16 cellular contexts compared by ENCODE assay signal in genomic region chr11:96424693-96425092, GRCh38. TPM values are rescaled to one million over a fixed set of nuclear protein-coding genes. Genes with fewer than 3 reads are reported as not detected.
DNase-seq lines count a peak whose midpoint lies in the region; ATAC-seq and TF ChIP-seq lines count a peak whose summit lies in the region.
"Had no signal": no experiment of that assay in that cellular context is flagged by ENCODE, and none has a peak within 500 bp of the region (broad histone marks: within the 10 kb centered on the region; RNA-seq: fewer than 3 reads in every experiment).

No MANE protein-coding gene starts in this region.

- no peaks in the 10 kb centered on the region for H3K27me3 ChIP-seq in AG04450 (ENCODE audit: control insufficient read depth, insufficient read depth, low read length)
- H3K27me3 ChIP-seq: BE2C had no signal

- H3K4me3 ChIP-seq in AG04450 (ENCODE audit: low read depth, low read length) = no peak overlapping the region
- no peak overlapping the region for H3K4me3 ChIP-seq in foreskin fibroblast (ENCODE audit: low read depth in 1 of 2, low read length in 2 of 2)
- H3K4me3 ChIP-seq: coronary artery, gastrocnemius medialis, GM12878 had no signal

- no peak overlapping the region for H3K27ac ChIP-seq in AG04450 (ENCODE audit: low read depth, low read length)
- H3K27ac ChIP-seq: coronary artery, gastrocnemius medialis had no signal

- DNase-seq in AG04450 (ENCODE audit: low read depth, low spot score) (peak; percentile 3), HEK293T (ENCODE audit: extremely low spot score) (no peak), amniotic stem cell (lab: John Stamatoyannopoulos, UW) (peak; percentile 24), foreskin fibroblast (peak; percentile 25 to 69), NCI-H2171 treated with DMSO at 0.1 percent for 48 hours (lab: John Stamatoyannopoulos, UW) (no peak), inferior parietal cortex (ENCODE audit: extremely low spot score) (no peak), epidermal melanocyte (ENCODE audit: insufficient read length, low spot score) (no peak)
- DNase-seq: activated naive CD4-positive, alpha-beta T cell treated with anti-CD3 and anti-CD28 coated beads, Interleukin-2, amount 50 U/mL, for 16 hours; BE2C; DMS79; gastrocnemius medialis; midbrain; NCI-H1105 had no signal

- CTCF ChIA-PET in AG04450 (lab: Charles Lee) (interaction anchor here (0.6 to 2.3 kb wide), 20 partner anchors 8 to 1905 kb away, joined by 3 to 14 read pairs (median 4); partner anchors contain the start of genes CCDC82, FAM76B and JRKL), HEK293T (lab: Yijun Ruan, JAX) (interaction anchor here (0.7 to 1.2 kb wide), 3 partner anchors 13 to 1543 kb away, joined by 3 to 4 read pairs (median 3); no protein-coding TSS in a partner anchor)

- no peak for TF ChIP-seq CTCF in AG04450 (IDR thresholded peaks at IDR 0.05; ENCODE audit: low read depth, low read length)
- TF ChIP-seq CTCF in foreskin fibroblast (IDR thresholded peaks at IDR 0.05; ENCODE audit: low read depth, low read length) = no peak

- H3K9me3 ChIP-seq in AG04450 (ENCODE audit: control insufficient read depth, insufficient read depth, low read length) = no peaks in the 10 kb centered on the region
- H3K9me3 ChIP-seq: BE2C, gastrocnemius medialis had no signal

- POLR2A ChIA-PET in AG04450 (lab: Yijun Ruan, JAX) = interaction anchor here (0.7 to 1.6 kb wide), 2 partner anchors 28 to 635 kb away, joined by 4 to 5 read pairs; partner anchors contain the start of gene FAM76B
- POLR2A ChIA-PET in HEK293T (lab: Yijun Ruan, JAX) = interaction anchor here (1.0 kb wide), 1 partner anchor 635 kb away, joined by 5 read pairs; the partner anchor contains the start of gene FAM76B

- ATAC-seq in HG03097 (IDR thresholded peaks at IDR 0.05; ENCODE audit: low FRiP score, unreplicated experiment) = no peak
- ATAC-seq: gastrocnemius medialis, GM12878 had no signal

TF ChIP-seq in HEK293T, 16 proteins besides CTCF, POLR2A, EP300 and RAD21:
- TF ChIP-seq LEF1 (IDR thresholded peaks at IDR 0.05; ENCODE audit: borderline replicate concordance) = no peak
- TF ChIP-seq ZNF384 (IDR thresholded peaks at IDR 0.05) = peak; percentile 14; the same call in 1 of the 2 replicates
TF ChIP-seq in HEK293T: peak in this region for 1.

RNA-seq across cellular contexts. Expression of gene JRKL, which starts 34.9 kb away (rescaled TPM):
- polyA plus RNA-seq in AG04450 (2011; rRNA removed) = 8.1 and 11.2 TPM in 2 replicates
- 3.4 and 8.6 TPM in 2 replicates for polyA minus RNA-seq in AG04450 (2011; rRNA and poly(A)+ RNA removed)

RNA-seq across cellular contexts. Expression of gene CCDC82, which starts 35.0 kb away (rescaled TPM):
- polyA plus RNA-seq in AG04450 (2011; rRNA removed) = 11.9 and 20.4 TPM in 2 replicates
- 4.7 and 10.4 TPM in 2 replicates for polyA minus RNA-seq in AG04450 (2011; rRNA and poly(A)+ RNA removed)

Comparison
In these comparisons a context has a peak if more than half of its experiments do, and no peak if none do; other contexts are left out.
1. DNase-seq: peak in AG04450 (single experiment), amniotic stem cell (single experiment) and foreskin fibroblast (2 of 2); none in HEK293T (single experiment), NCI-H2171 treated with DMSO at 0.1 percent for 48 hours (single experiment), inferior parietal cortex (single experiment) and epidermal melanocyte (single experiment).